ENCODE assay signal across 7 cellular contexts in genomic region chr11:117814766-117815261, GRCh38. TPM values are rescaled to one million over a fixed set of nuclear protein-coding genes. Genes with fewer than 3 reads are reported as not detected.
DNase-seq lines count a peak whose midpoint lies in the region; ATAC-seq lines count a peak whose summit lies in the region.

No MANE protein-coding gene starts in this region.

- DNase-seq in NCI-H446 treated with DMSO at 0.1 percent for 48 hours (lab: John Stamatoyannopoulos, UW) (peak; percentile 32), right cardiac atrium (peak; percentile 60 to 91 (median 82)), AG08396 (ENCODE audit: low spot score) (no peak)
- DNase-seq in activated T-cell treated with anti-CD3 and anti-CD28 coated beads, Interleukin-2, amount 50 U/mL, for 1 hour = peak; percentile 79
- DNase-seq in stimulated activated CD4-positive, alpha-beta T cell treated with anti-CD3 and anti-CD28 coated beads, Interleukin-4, amount 100 ng/mL, for 48 hours (ENCODE audit: low read depth in 2 of 2) = peak; percentile 65 to 71

- intact Hi-C loops in right cardiac atrium (cut with DNase I) = loop anchor here in 3 of 4 donors (5.0 kb wide), 1 partner anchor 388 kb away; no protein-coding TSS in a partner anchor

- H3K4me1 ChIP-seq in right cardiac atrium (ENCODE audit: control insufficient read depth, insufficient read depth, low read length) = peaks cover 4% of the 10 kb centered on the region

- no peak overlapping the region for H3K27ac ChIP-seq in right cardiac atrium (ENCODE audit: low read length)

- ATAC-seq in GM18873 (IDR thresholded peaks at IDR 0.05; ENCODE audit: low FRiP score, unreplicated experiment) (peak; percentile 35), HG03097 (IDR thresholded peaks at IDR 0.05; ENCODE audit: low FRiP score, unreplicated experiment) (peak; percentile 36), right cardiac atrium (peak in 1 of 2 donors; percentile 6)

- H3K27me3 ChIP-seq in right cardiac atrium (ENCODE audit: control insufficient read depth, insufficient read depth) = no peaks in the 10 kb centered on the region

- H3K9me3 ChIP-seq in right cardiac atrium (ENCODE audit: control insufficient read depth, low read length) = no peaks in the 10 kb centered on the region

- WGBS in right cardiac atrium = 24% methylated on average over 14 of the region's 14 CpGs

- no peak overlapping the region for H3K4me3 ChIP-seq in right cardiac atrium (ENCODE audit: low read length)

RNA-seq across cellular contexts. Expression of gene FXYD2, which starts 9.7 kb away (rescaled TPM):
- 1 to 10 TPM; 1.1 to 4.0 (median 1.9) TPM for total RNA-seq in right cardiac atrium
- polyA plus RNA-seq in right cardiac atrium = 2.1 TPM

RNA-seq across cellular contexts. Expression of gene DSCAML1, which starts 17.8 kb away (rescaled TPM):
- total RNA-seq in right cardiac atrium = 1 to 10 TPM in 2 of 4 donors, under 1 TPM in 2; 0.45 to 1.4 (median 1.1) TPM
- 0.70 TPM for polyA plus RNA-seq in right cardiac atrium
